Comparison of ENCODE assay signal across 8 cellular contexts in the genomic region with DNA sequence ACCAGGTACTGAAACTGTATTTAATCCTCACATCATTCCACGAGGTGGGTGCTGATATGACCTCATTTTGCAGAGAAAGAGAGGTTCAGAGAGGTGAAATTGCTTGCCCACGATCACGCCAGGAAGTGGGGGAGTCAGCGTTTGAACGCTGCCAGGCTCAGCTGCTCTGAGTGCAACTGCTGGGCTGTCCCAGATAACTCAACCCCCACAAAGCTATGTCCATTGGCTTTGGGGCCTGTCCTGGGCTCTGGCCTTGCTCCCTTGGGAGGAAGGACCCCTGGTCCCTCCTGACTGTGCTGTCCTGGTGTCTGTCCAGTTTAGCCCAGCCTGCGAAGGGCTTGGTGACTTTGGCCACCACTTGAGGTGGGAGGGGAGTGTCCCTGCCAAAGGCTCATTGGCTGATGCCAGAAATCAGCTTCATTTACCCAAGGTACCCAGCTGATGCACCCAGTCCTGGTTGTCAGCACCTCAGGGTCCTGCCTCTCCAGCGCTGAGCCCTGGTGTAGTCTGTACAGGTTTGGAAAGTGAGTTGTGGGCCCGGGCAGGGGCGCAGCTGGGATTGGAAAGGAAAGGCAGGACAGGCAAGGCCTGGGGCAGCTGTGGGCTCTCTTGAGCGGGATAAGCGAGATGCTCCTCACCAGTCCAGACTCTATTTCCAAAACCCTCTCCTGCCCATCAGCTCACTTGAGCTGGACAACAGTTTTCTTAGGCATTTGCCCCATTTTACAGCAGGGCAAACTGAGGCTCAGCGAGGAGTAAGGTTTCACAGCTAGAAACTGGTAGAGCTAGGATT. TPM values are rescaled to one million over a fixed set of nuclear protein-coding genes. Genes with fewer than 3 reads are reported as not detected.
DNase-seq lines count a peak whose midpoint lies in the region; ATAC-seq and TF ChIP-seq lines count a peak whose summit lies in the region.

No MANE protein-coding gene starts in this region.

- H3K36me3 Mint-ChIP-seq in CD8-positive, alpha-beta T cell = no peaks in the 10 kb centered on the region
- H3K36me3 Mint-ChIP-seq in activated naive CD8-positive, alpha-beta T cell treated with anti-CD3 and anti-CD28 coated beads, Interleukin-2, amount 10 ng/mL, durations not matched to agents 7 days and 5 days = peaks cover 2% of the 10 kb centered on the region
- H3K36me3 Mint-ChIP-seq in natural killer cell treated with Interleukin-12 subunit alpha and Interleukin-12 subunit beta and Interleukin-15 and Interleukin-18, amount 100 ng/mL, for 72 hours = no peaks in the 10 kb centered on the region

- H3K79me2 ChIP-seq in Loucy (ENCODE audit: insufficient read depth, low read length) = no peaks in the 10 kb centered on the region

- peak in 4 of 7 experiments; percentile 44 to 73 (median 61) for DNase-seq in CD8-positive, alpha-beta T cell
- no peak for DNase-seq in activated naive CD8-positive, alpha-beta T cell treated with anti-CD3 and anti-CD28 coated beads, Interleukin-2, amount 10 ng/mL, durations not matched to agents 7 days and 5 days
- DNase-seq in natural killer cell treated with Interleukin-12 subunit alpha and Interleukin-12 subunit beta and Interleukin-15 and Interleukin-18, amount 100 ng/mL, for 72 hours (ENCODE audit: low spot score) = peak; percentile 52
- DNase-seq in DMS53 treated with DMSO at 0.1 percent for 48 hours (lab: John Stamatoyannopoulos, UW; ENCODE audit: unreplicated experiment) (no peak), NCI-H1930 (lab: John Stamatoyannopoulos, UW) (no peak), SKM-1 (lab: John Stamatoyannopoulos, UW; ENCODE audit: unreplicated experiment) (no peak), NCI-H82 (lab: John Stamatoyannopoulos, UW) (no peak)

- no peaks in the 10 kb centered on the region for H4K20me1 ChIP-seq in Loucy (ENCODE audit: insufficient read depth, low read length, poor library complexity, severe bottlenecking)

- CTCF ChIA-PET in CD8-positive, alpha-beta T cell (lab: Charles Lee) = interaction anchor here (0.5 to 3.4 kb wide), 4 partner anchors 16 to 130 kb away, joined by 3 to 24 read pairs (median 4); no protein-coding TSS in a partner anchor

- peak overlapping the region; percentile 47 for H3K4me3 Mint-ChIP-seq in CD8-positive, alpha-beta T cell
- H3K4me3 Mint-ChIP-seq in activated naive CD8-positive, alpha-beta T cell treated with anti-CD3 and anti-CD28 coated beads, Interleukin-2, amount 10 ng/mL, durations not matched to agents 7 days and 5 days = peak overlapping the region; percentile 16
- no peak overlapping the region for H3K4me3 Mint-ChIP-seq in natural killer cell treated with Interleukin-12 subunit alpha and Interleukin-12 subunit beta and Interleukin-15 and Interleukin-18, amount 100 ng/mL, for 72 hours

- peak overlapping the region; percentile 19 for H3K27ac ChIP-seq in CD8-positive, alpha-beta T cell (ENCODE audit: low read depth, low read length)

- POLR2A ChIA-PET in CD8-positive, alpha-beta T cell (lab: Charles Lee) = interaction anchor here (0.9 kb wide), 2 partner anchors 11 to 21 kb away, joined by 3 to 5 read pairs; no protein-coding TSS in a partner anchor
- POLR2A ChIA-PET in activated naive CD8-positive, alpha-beta T cell treated with anti-CD3 and anti-CD28 coated beads, Interleukin-2, amount 10 ng/mL, durations not matched to agents 7 days and 5 days (lab: Charles Lee) = interaction anchor here (0.5 to 1.6 kb wide), 3 partner anchors 8 to 110 kb away, joined by 3 to 6 read pairs (median 5); no protein-coding TSS in a partner anchor

- no peaks in the 10 kb centered on the region for H3K36me3 ChIP-seq in CD8-positive, alpha-beta T cell (ENCODE audit: insufficient read depth, low read length)
- H3K36me3 ChIP-seq in Loucy (ENCODE audit: insufficient read depth, low read length) = no peaks in the 10 kb centered on the region

- no peaks in the 10 kb centered on the region for H3K9me3 ChIP-seq in CD8-positive, alpha-beta T cell (ENCODE audit: low read length)
- no peaks in the 10 kb centered on the region for H3K9me3 ChIP-seq in Loucy (ENCODE audit: insufficient read depth, low read depth, low read length)

- ATAC-seq in CD8-positive, alpha-beta T cell = peak; percentile 27
- peak; percentile 45 for ATAC-seq in activated naive CD8-positive, alpha-beta T cell treated with anti-CD3 and anti-CD28 coated beads, Interleukin-2, amount 10 ng/mL, durations not matched to agents 7 days and 5 days (ENCODE audit: low read depth)
- ATAC-seq in natural killer cell treated with Interleukin-12 subunit alpha and Interleukin-12 subunit beta and Interleukin-15 and Interleukin-18, amount 100 ng/mL, for 72 hours = no peak

- H3K4me1 Mint-ChIP-seq in CD8-positive, alpha-beta T cell (ENCODE audit: low read depth) = peaks cover 79% of the 10 kb centered on the region
- H3K4me1 Mint-ChIP-seq in activated naive CD8-positive, alpha-beta T cell treated with anti-CD3 and anti-CD28 coated beads, Interleukin-2, amount 10 ng/mL, durations not matched to agents 7 days and 5 days = peaks cover 68% of the 10 kb centered on the region
- peaks cover 20 to 26% of the 10 kb centered on the region in 2 donors for H3K4me1 Mint-ChIP-seq in natural killer cell treated with Interleukin-12 subunit alpha and Interleukin-12 subunit beta and Interleukin-15 and Interleukin-18, amount 100 ng/mL, for 72 hours (ENCODE audit: low read depth in 2 of 2)

- no peak for TF ChIP-seq CTCF in CD8-positive, alpha-beta T cell (IDR thresholded peaks at IDR 0.05)
- no peak for TF ChIP-seq CTCF in Loucy (conservative IDR thresholded peaks at IDR 0.05; ENCODE audit: low read length)

- no peak overlapping the region for H3K4me3 ChIP-seq in CD8-positive, alpha-beta T cell (ENCODE audit: low read depth, low read length)
- peak overlapping the region; percentile 27 for H3K4me3 ChIP-seq in Loucy (ENCODE audit: low read length, poor library complexity, severe bottlenecking)

- peaks cover 8% of the 10 kb centered on the region for H3F3A ChIP-seq in Loucy (ENCODE audit: low read depth)

- peaks cover 68% of the 10 kb centered on the region for H3K4me1 ChIP-seq in CD8-positive, alpha-beta T cell (ENCODE audit: insufficient read depth, low read length)
- peaks cover 59% of the 10 kb centered on the region for H3K4me1 ChIP-seq in Loucy (ENCODE audit: insufficient read depth, low read length, poor library complexity, severe bottlenecking)

- no peaks in the 10 kb centered on the region for H3K9me2 ChIP-seq in Loucy (replicated peaks; ENCODE audit: low read depth, low read length)

- H2AFZ ChIP-seq in Loucy (ENCODE audit: low read length) = no peak overlapping the region; the same call in 1 of the 2 replicates

- peak overlapping the region; percentile 65 for H3K4me2 ChIP-seq in Loucy (ENCODE audit: low read depth, low read length, poor library complexity, severe bottlenecking)

- no peaks in the 10 kb centered on the region for H3K9me3 Mint-ChIP-seq in CD8-positive, alpha-beta T cell
- H3K9me3 Mint-ChIP-seq in activated naive CD8-positive, alpha-beta T cell treated with anti-CD3 and anti-CD28 coated beads, Interleukin-2, amount 10 ng/mL, durations not matched to agents 7 days and 5 days = no peaks in the 10 kb centered on the region
- H3K9me3 Mint-ChIP-seq in natural killer cell treated with Interleukin-12 subunit alpha and Interleukin-12 subunit beta and Interleukin-15 and Interleukin-18, amount 100 ng/mL, for 72 hours = no peaks in the 10 kb centered on the region

- intact Hi-C loops in CD8-positive, alpha-beta T cell (cut with DNase I, micrococcal nuclease) = loop anchor here (2.0 to 5.0 kb wide), 4 partner anchors 17 to 428 kb away; a partner anchor contains a TSS

- H3K27ac Mint-ChIP-seq in CD8-positive, alpha-beta T cell = no peak overlapping the region
- peak overlapping the region; percentile 93 for H3K27ac Mint-ChIP-seq in activated naive CD8-positive, alpha-beta T cell treated with anti-CD3 and anti-CD28 coated beads, Interleukin-2, amount 10 ng/mL, durations not matched to agents 7 days and 5 days
- H3K27ac Mint-ChIP-seq in natural killer cell treated with Interleukin-12 subunit alpha and Interleukin-12 subunit beta and Interleukin-15 and Interleukin-18, amount 100 ng/mL, for 72 hours = peak overlapping the region in 1 of 2 donors; percentile 45

- H3K9ac ChIP-seq in Loucy (ENCODE audit: low read depth, low read length, poor library complexity, severe bottlenecking) = peak overlapping the region; percentile 63

- no peaks in the 10 kb centered on the region for H3K27me3 Mint-ChIP-seq in CD8-positive, alpha-beta T cell (ENCODE audit: low read depth)
- no peaks in the 10 kb centered on the region for H3K27me3 Mint-ChIP-seq in activated naive CD8-positive, alpha-beta T cell treated with anti-CD3 and anti-CD28 coated beads, Interleukin-2, amount 10 ng/mL, durations not matched to agents 7 days and 5 days
- no peaks in the 10 kb centered on the region for H3K27me3 Mint-ChIP-seq in natural killer cell treated with Interleukin-12 subunit alpha and Interleukin-12 subunit beta and Interleukin-15 and Interleukin-18, amount 100 ng/mL, for 72 hours

- no peaks in the 10 kb centered on the region for H3K27me3 ChIP-seq in CD8-positive, alpha-beta T cell (ENCODE audit: insufficient read depth, low read length)
- H3K27me3 ChIP-seq in Loucy (ENCODE audit: insufficient read depth, low read length, poor library complexity, severe bottlenecking) = no peaks in the 10 kb centered on the region

RNA-seq across cellular contexts. Expression of a gene that starts 38.5 kb away (rescaled TPM):
- not detected for total RNA-seq in CD8-positive, alpha-beta T cell
- not detected for total RNA-seq in activated naive CD8-positive, alpha-beta T cell treated with anti-CD3 and anti-CD28 coated beads, Interleukin-2, amount 10 ng/mL, durations not matched to agents 7 days and 5 days
- not detected for total RNA-seq in natural killer cell treated with Interleukin-12 subunit alpha and Interleukin-12 subunit beta and Interleukin-15 and Interleukin-18, amount 100 ng/mL, for 72 hours

RNA-seq across cellular contexts. Expression of a gene that starts 41.7 kb away (rescaled TPM):
- not detected for total RNA-seq in CD8-positive, alpha-beta T cell
- total RNA-seq in activated naive CD8-positive, alpha-beta T cell treated with anti-CD3 and anti-CD28 coated beads, Interleukin-2, amount 10 ng/mL, durations not matched to agents 7 days and 5 days = not detected
- total RNA-seq in natural killer cell treated with Interleukin-12 subunit alpha and Interleukin-12 subunit beta and Interleukin-15 and Interleukin-18, amount 100 ng/mL, for 72 hours = not detected

Comparison
In these comparisons a context has a peak if more than half of its experiments do, and no peak if none do; other contexts are left out.
1. ATAC-seq: peak in CD8-positive, alpha-beta T cell (single experiment) and activated naive CD8-positive, alpha-beta T cell treated with anti-CD3 and anti-CD28 coated beads, Interleukin-2, amount 10 ng/mL, durations not matched to agents 7 days and 5 days (single experiment); none in natural killer cell treated with Interleukin-12 subunit alpha and Interleukin-12 subunit beta and Interleukin-15 and Interleukin-18, amount 100 ng/mL, for 72 hours (0 of 2).
2. DNase-seq: peak in CD8-positive, alpha-beta T cell (4 of 7) and natural killer cell treated with Interleukin-12 subunit alpha and Interleukin-12 subunit beta and Interleukin-15 and Interleukin-18, amount 100 ng/mL, for 72 hours (single experiment); none in activated naive CD8-positive, alpha-beta T cell treated with anti-CD3 and anti-CD28 coated beads, Interleukin-2, amount 10 ng/mL, durations not matched to agents 7 days and 5 days (single experiment), DMS53 treated with DMSO at 0.1 percent for 48 hours (single experiment), NCI-H1930 (0 of 2), SKM-1 (single experiment) and NCI-H82 (single experiment).